ENCODE assay signal across 32 cellular contexts in the genomic region with DNA sequence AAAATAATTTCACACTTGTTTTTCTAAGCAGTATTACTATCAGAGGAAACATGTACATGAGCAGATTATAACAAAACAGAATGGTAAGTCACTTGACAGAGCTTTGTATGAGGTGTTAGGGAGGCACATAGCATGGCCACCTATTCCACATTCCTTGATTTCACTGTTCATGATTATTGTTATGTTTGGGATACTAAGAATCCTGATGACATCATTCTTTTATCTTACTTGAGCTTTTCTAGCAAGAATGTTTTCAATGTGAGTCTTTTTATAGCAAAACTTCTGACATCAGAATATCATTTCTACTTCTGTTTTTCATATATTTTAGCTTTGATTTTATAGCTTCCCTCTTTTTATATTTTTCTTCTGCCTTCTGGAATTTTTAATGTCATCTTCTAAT.
"Had no signal": no experiment of that assay in that cellular context is flagged by ENCODE, and none has a peak within 500 bp of the region (broad histone marks: within the 10 kb centered on the region; RNA-seq: fewer than 3 reads in every experiment).

No MANE protein-coding gene starts in this region.

- H3K4me1 ChIP-seq: breast epithelium, foreskin keratinocyte, heart left ventricle had no signal

- H3K9me3 ChIP-seq: breast epithelium, gastrocnemius medialis, heart left ventricle had no signal

- H3K27me3 ChIP-seq: breast epithelium, cardiac muscle cell, foreskin keratinocyte, gastrocnemius medialis, heart left ventricle had no signal

- H3K27ac ChIP-seq: breast epithelium, cardiac muscle cell, coronary artery, dorsolateral prefrontal cortex, foreskin keratinocyte, gastrocnemius medialis, heart left ventricle, WERI-Rb-1 had no signal

- H3K4me3 ChIP-seq: breast epithelium, cardiac muscle cell, coronary artery, dorsolateral prefrontal cortex, gastrocnemius medialis, heart left ventricle had no signal

- ATAC-seq: activated CD4-positive, CD25-positive, alpha-beta regulatory T cell treated with anti-CD3 and anti-CD28 coated beads, Interleukin-2, amount 50 U/mL, for 24 hours; activated CD8-positive, alpha-beta memory T cell treated with anti-CD3 and anti-CD28 coated beads, Interleukin-2, amount 10 ng/mL, durations not matched to agents 7 days and 5 days; activated CD8-positive, alpha-beta T cell treated with anti-CD3 and anti-CD28 coated beads, Interleukin-2, amount 10 ng/mL, durations not matched to agents 7 days and 5 days; esophagus mucosa; foreskin keratinocyte; gastrocnemius medialis; heart left ventricle; T-cell had no signal

- H3K36me3 ChIP-seq: breast epithelium, cardiac muscle cell, gastrocnemius medialis, heart left ventricle, WERI-Rb-1 had no signal

- DNase-seq: activated B cell treated with CpG ODN at 0.5 μM for 24 hours; activated CD4-positive, alpha-beta T cell treated with anti-CD3 and anti-CD28 coated beads for 48 hours; activated CD4-positive, alpha-beta T cell treated with anti-CD3 and anti-CD28 coated beads, Interleukin-2, amount 50 U/mL, for 1 hour; activated CD4-positive, alpha-beta T cell treated with anti-CD3 and anti-CD28 coated beads, Interleukin-2, amount 50 U/mL, for 48 hours; activated CD8-positive, alpha-beta memory T cell treated with anti-CD3 and anti-CD28 coated beads, Interleukin-2, amount 10 ng/mL, durations not matched to agents 7 days and 5 days; activated CD8-positive, alpha-beta memory T cell treated with anti-CD3 and anti-CD28 coated beads, Interleukin-2, amount 50 U/mL, for 4 hours; activated CD8-positive, alpha-beta T cell treated with anti-CD3 and anti-CD28 coated beads, Interleukin-2, amount 10 ng/mL, durations not matched to agents 7 days and 5 days; activated effector memory CD4-positive, alpha-beta T cell treated with anti-CD3 and anti-CD28 coated beads, Interleukin-2, amount 50 U/mL, for 16 hours; activated naive CD4-positive, alpha-beta T cell treated with anti-CD3 and anti-CD28 coated beads for 36 hours; activated naive CD8-positive, alpha-beta T cell treated with anti-CD3 and anti-CD28 coated beads for 36 hours; activated T-cell treated with anti-CD3 and anti-CD28 coated beads, Interleukin-2, amount 50 U/mL, for 1 hour; activated T-cell treated with anti-CD3 and anti-CD28 coated beads, Interleukin-2, amount 50 U/mL, for 48 hours; amniotic stem cell; anterior cingulate cortex; central memory CD4-positive, alpha-beta T cell; cerebellar nuclear complex; dorsolateral prefrontal cortex; effector memory CD4-positive, alpha-beta T cell; endodermal cell; foreskin keratinocyte; gastrocnemius medialis; glutamatergic neuron; heart left ventricle; SW 1271; T-cell; T-helper 9 cell; WERI-Rb-1 had no signal
